9 cellular contexts compared by ENCODE assay signal in genomic region chr6:135114355-135115145, GRCh38. TPM values are rescaled to one million over a fixed set of nuclear protein-coding genes. Genes with fewer than 3 reads are reported as not detected.
DNase-seq lines count a peak whose midpoint lies in the region; ATAC-seq and TF ChIP-seq lines count a peak whose summit lies in the region.
"Had no signal": no experiment of that assay in that cellular context is flagged by ENCODE, and none has a peak within 500 bp of the region (broad histone marks: within the 10 kb centered on the region; RNA-seq: fewer than 3 reads in every experiment).

No MANE protein-coding gene starts in this region.

- H3K27ac Mint-ChIP-seq in CD4-positive, alpha-beta memory T cell, result peak overlapping the region in 3 of 7 donors; percentile 6 to 38 (median 18)
- H3K27ac Mint-ChIP-seq: CD14-positive monocyte had no signal

- no peaks in the 10 kb centered on the region for H3K9me3 ChIP-seq in CD4-positive, alpha-beta memory T cell (ENCODE audit: control insufficient read depth in 1 of 2, low read length in 2 of 2)

- peak overlapping the region in 5 of 8 donors; percentile 10 to 43 (median 24) for H3K4me3 Mint-ChIP-seq in CD4-positive, alpha-beta memory T cell
- H3K4me3 Mint-ChIP-seq: CD14-positive monocyte had no signal

- peaks cover 34% of the 10 kb centered on the region for H3K4me1 ChIP-seq in CD4-positive, alpha-beta memory T cell (ENCODE audit: insufficient read depth, low read length)

- H3K4me3 ChIP-seq in CD4-positive, alpha-beta memory T cell (ENCODE audit: low read length in 2 of 2), result no peak overlapping the region

- peak; percentile 49 for ATAC-seq in GM19397 (IDR thresholded peaks at IDR 0.05; ENCODE audit: unreplicated experiment)
- ATAC-seq in HG03095 (IDR thresholded peaks at IDR 0.05; ENCODE audit: unreplicated experiment), result peak; percentile 55

- no peak for DNase-seq in CD4-positive, alpha-beta memory T cell
- DNase-seq in activated T-helper 1 cell treated with Interleukin-2 at 50 U/mL for 16 hours (ENCODE audit: low read depth), result peak; percentile 8
- no peak for DNase-seq in SHP77 treated with DMSO at 0.1 percent for 48 hours (lab: John Stamatoyannopoulos, UW)
- no peak for DNase-seq in DMS 273 treated with DMSO at 0.1 percent for 48 hours (lab: John Stamatoyannopoulos, UW)
- no peak for DNase-seq in NCI-H748 (lab: John Stamatoyannopoulos, UW; ENCODE audit: unreplicated experiment)
- no peak for DNase-seq in GM13976 (ENCODE audit: low spot score)

- in situ Hi-C loops in GM13976 (cut with MboI; ENCODE audit: low sequenced_read_pairs, unreplicated experiment), result no loop called here

- H3K27me3 ChIP-seq in CD4-positive, alpha-beta memory T cell (ENCODE audit: insufficient read depth, low read length), result no peaks in the 10 kb centered on the region

- intact Hi-C loops in CD4-positive, alpha-beta memory T cell (cut with micrococcal nuclease), result no loop called here

- CTCF ChIA-PET in CD4-positive, alpha-beta memory T cell (lab: Charles Lee; ENCODE audit: partially characterized antibody), result interaction anchor here (1.2 to 1.7 kb wide), 4 partner anchors 9 to 39 kb away, joined by 3 to 5 read pairs (median 4); no protein-coding TSS in a partner anchor

- no peak for TF ChIP-seq CTCF in GM13976 (IDR thresholded peaks at IDR 0.05; ENCODE audit: borderline replicate concordance, control extremely low read depth, extremely low read depth, insufficient read depth, missing control alignments)

- no peak overlapping the region for H3K27ac ChIP-seq in CD4-positive, alpha-beta memory T cell (ENCODE audit: low read depth, low read length)

- peaks cover 0 to 17% of the 10 kb centered on the region in 2 donors for H3K27me3 Mint-ChIP-seq in CD4-positive, alpha-beta memory T cell

- no peaks in the 10 kb centered on the region for H3K36me3 Mint-ChIP-seq in CD4-positive, alpha-beta memory T cell
- H3K36me3 Mint-ChIP-seq: CD14-positive monocyte had no signal

- peaks cover 28 to 55% (median 36%) of the 10 kb centered on the region in 4 donors for H3K4me1 Mint-ChIP-seq in CD4-positive, alpha-beta memory T cell

- POLR2A ChIA-PET in CD4-positive, alpha-beta memory T cell (lab: Charles Lee; ENCODE audit: partially characterized antibody), result interaction anchor here (0.7 to 3.2 kb wide), 7 partner anchors 10 to 69 kb away, joined by 3 to 14 read pairs (median 4); partner anchors contain the start of gene MYB

- no peaks in the 10 kb centered on the region for H3K36me3 ChIP-seq in CD4-positive, alpha-beta memory T cell (ENCODE audit: insufficient read depth, low read length)

- H3K9me3 Mint-ChIP-seq in CD4-positive, alpha-beta memory T cell, result no peaks in the 10 kb centered on the region

RNA-seq across cellular contexts. Expression of gene HBS1L, which starts 59.9 kb away (rescaled TPM):
- total RNA-seq in CD4-positive, alpha-beta memory T cell, result 10 to 100 TPM; 63.8 to 69.9 TPM
- polyA plus RNA-seq in CD4-positive, alpha-beta memory T cell, result 10 to 100 TPM; 49.0 to 59.5 TPM
